Comparison of ENCODE assay signal across 1 cellular context in genomic region chr6:37146735-37147157, GRCh38.
TF ChIP-seq lines count a peak whose summit lies in the region.

No MANE protein-coding gene starts in this region.

TF ChIP-seq in K562, 482 proteins besides CTCF, POLR2A, EP300 and RAD21 (continued from another document):
- TF ChIP-seq ZBTB40 (IDR thresholded peaks at IDR 0.05) = peak; percentile 89
- peak; percentile 82 for TF ChIP-seq ZBTB40 (CRISPR knock-in tag; IDR thresholded peaks at IDR 0.05)
- TF ChIP-seq ZNF644 (tag; IDR thresholded peaks at IDR 0.05; ENCODE audit: low read depth) = no peak
- TF ChIP-seq NONO (IDR thresholded peaks at IDR 0.05; ENCODE audit: low read depth in 2 of 2, low read length in 1 of 2) = no peak
- no peak for TF ChIP-seq PTTG1 (tag; IDR thresholded peaks at IDR 0.05; ENCODE audit: low read depth)
- peak; percentile 72 for TF ChIP-seq CEBPB (tag; IDR thresholded peaks at IDR 0.05)
- TF ChIP-seq ZNF175 (CRISPR knock-in tag; IDR thresholded peaks at IDR 0.05; ENCODE audit: low read depth) = no peak
- peak; percentile 38; the same call in 1 of the 2 replicates for TF ChIP-seq CBFA2T2 (conservative IDR thresholded peaks at IDR 0.05)
- TF ChIP-seq ARID1B (IDR thresholded peaks at IDR 0.05) = peak; percentile 70
- TF ChIP-seq TCF3 (CRISPR knock-in tag; IDR thresholded peaks at IDR 0.05) = peak; percentile 50; the same call in 1 of the 2 replicates
- TF ChIP-seq, protein P1, sequence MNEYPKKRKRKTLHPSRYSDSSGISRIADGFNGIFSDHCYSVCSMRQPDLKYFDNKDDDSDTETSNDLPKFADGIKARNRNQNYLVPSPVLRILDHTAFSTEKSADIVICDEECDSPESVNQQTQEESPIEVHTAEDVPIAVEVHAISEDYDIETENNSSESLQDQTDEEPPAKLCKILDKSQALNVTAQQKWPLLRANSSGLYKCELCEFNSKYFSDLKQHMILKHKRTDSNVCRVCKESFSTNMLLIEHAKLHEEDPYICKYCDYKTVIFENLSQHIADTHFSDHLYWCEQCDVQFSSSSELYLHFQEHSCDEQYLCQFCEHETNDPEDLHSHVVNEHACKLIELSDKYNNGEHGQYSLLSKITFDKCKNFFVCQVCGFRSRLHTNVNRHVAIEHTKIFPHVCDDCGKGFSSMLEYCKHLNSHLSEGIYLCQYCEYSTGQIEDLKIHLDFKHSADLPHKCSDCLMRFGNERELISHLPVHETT (CRISPR knock-in tag; conservative IDR thresholded peaks at IDR 0.05 in 1 of 2, IDR thresholded peaks at IDR 0.05 in 1 of 2) = no peak
- TF ChIP-seq ETS2 (tag; IDR thresholded peaks at IDR 0.05; ENCODE audit: borderline replicate concordance, poor library complexity, severe bottlenecking) = no peak
- TF ChIP-seq ZBTB5 (IDR thresholded peaks at IDR 0.05) = no peak
- TF ChIP-seq SMARCA4 (IDR thresholded peaks at IDR 0.05) = peak; percentile 44; the same call in 1 of the 2 replicates
- TF ChIP-seq COPS2 (conservative IDR thresholded peaks at IDR 0.05) = no peak
